2 cellular contexts compared by ENCODE assay signal in genomic region chr12:6354539-6355393, GRCh38.
TF ChIP-seq lines count a peak whose summit lies in the region.

No MANE protein-coding gene starts in this region.

TF ChIP-seq in GM23338, 12 proteins besides CTCF, POLR2A, EP300 and RAD21:
- no peak for TF ChIP-seq ZNF331 (CRISPR knock-in tag; IDR thresholded peaks at IDR 0.05; ENCODE audit: low read depth)
- TF ChIP-seq REST (IDR thresholded peaks at IDR 0.05; ENCODE audit: unreplicated experiment), result no peak
- TF ChIP-seq ZNF114 (CRISPR knock-in tag; IDR thresholded peaks at IDR 0.05), result no peak
- TF ChIP-seq NANOG (IDR thresholded peaks at IDR 0.05; ENCODE audit: borderline replicate concordance), result no peak
- no peak for TF ChIP-seq STAT1 (IDR thresholded peaks at IDR 0.05; ENCODE audit: unreplicated experiment)
- TF ChIP-seq JUNB (IDR thresholded peaks at IDR 0.05; ENCODE audit: unreplicated experiment), result no peak
- TF ChIP-seq EZH2phosphoT487 (IDR thresholded peaks at IDR 0.05; ENCODE audit: unreplicated experiment), result no peak
- TF ChIP-seq ZNF462 (CRISPR knock-in tag; IDR thresholded peaks at IDR 0.05), result no peak
- TF ChIP-seq, protein P1, sequence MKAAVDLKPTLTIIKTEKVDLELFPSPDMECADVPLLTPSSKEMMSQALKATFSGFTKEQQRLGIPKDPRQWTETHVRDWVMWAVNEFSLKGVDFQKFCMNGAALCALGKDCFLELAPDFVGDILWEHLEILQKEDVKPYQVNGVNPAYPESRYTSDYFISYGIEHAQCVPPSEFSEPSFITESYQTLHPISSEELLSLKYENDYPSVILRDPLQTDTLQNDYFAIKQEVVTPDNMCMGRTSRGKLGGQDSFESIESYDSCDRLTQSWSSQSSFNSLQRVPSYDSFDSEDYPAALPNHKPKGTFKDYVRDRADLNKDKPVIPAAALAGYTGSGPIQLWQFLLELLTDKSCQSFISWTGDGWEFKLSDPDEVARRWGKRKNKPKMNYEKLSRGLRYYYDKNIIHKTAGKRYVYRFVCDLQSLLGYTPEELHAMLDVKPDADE (IDR thresholded peaks at IDR 0.05), result no peak
- no peak for TF ChIP-seq POLR2AphosphoS5 (IDR thresholded peaks at IDR 0.05; ENCODE audit: low read depth)
- TF ChIP-seq CREB1 (CRISPR knock-in tag; IDR thresholded peaks at IDR 0.05; ENCODE audit: low read depth), result no peak
- no peak for TF ChIP-seq EZH2 (IDR thresholded peaks at IDR 0.05; ENCODE audit: low read depth, unreplicated experiment)

TF ChIP-seq in H1, 55 proteins besides CTCF, POLR2A, EP300 and RAD21:
- TF ChIP-seq, protein P2, sequence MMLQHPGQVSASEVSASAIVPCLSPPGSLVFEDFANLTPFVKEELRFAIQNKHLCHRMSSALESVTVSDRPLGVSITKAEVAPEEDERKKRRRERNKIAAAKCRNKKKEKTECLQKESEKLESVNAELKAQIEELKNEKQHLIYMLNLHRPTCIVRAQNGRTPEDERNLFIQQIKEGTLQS (IDR thresholded peaks at IDR 0.05; ENCODE audit: insufficient read depth, low read depth, low read length), result no peak
- TF ChIP-seq ZNF274 (IDR thresholded peaks at IDR 0.05; ENCODE audit: borderline replicate concordance, extremely low read depth, low read length) (no peak), NANOG (IDR thresholded peaks at IDR 0.05; ENCODE audit: insufficient read depth, low read depth, low read length, poor library complexity, severe bottlenecking) (no peak), RXRA (IDR thresholded peaks at IDR 0.05; ENCODE audit: insufficient read depth, low read depth, low read length) (no peak), CREB1 (IDR thresholded peaks at IDR 0.05) (no peak), KDM1A (IDR thresholded peaks at IDR 0.05; ENCODE audit: borderline replicate concordance, low read length) (no peak), SP2 (IDR thresholded peaks at IDR 0.05; ENCODE audit: low read length) (no peak), SIX5 (IDR thresholded peaks at IDR 0.05; ENCODE audit: low read depth, low read length) (no peak), TCF12 (IDR thresholded peaks at IDR 0.05; ENCODE audit: low read depth, low read length) (no peak), SP4 (IDR thresholded peaks at IDR 0.05; ENCODE audit: low read length) (no peak), KDM4A (IDR thresholded peaks at IDR 0.05; ENCODE audit: low read depth, low read length, severe bottlenecking) (no peak), EZH2 (IDR thresholded peaks at IDR 0.05; ENCODE audit: low read depth, low read length, severe bottlenecking) (no peak), CBX8 (IDR thresholded peaks at IDR 0.05; ENCODE audit: borderline replicate concordance, low read depth, low read length) (no peak), KDM5A (IDR thresholded peaks at IDR 0.05; ENCODE audit: low read length) (no peak), CBX5 (IDR thresholded peaks at IDR 0.05; ENCODE audit: low read depth, low read length) (no peak), SUZ12 (IDR thresholded peaks at IDR 0.05; ENCODE audit: low read length) (no peak), SP1 (IDR thresholded peaks at IDR 0.05; ENCODE audit: low read depth, low read length) (no peak), POLR2AphosphoS5 (IDR thresholded peaks at IDR 0.05; ENCODE audit: low read depth, low read length) (no peak)
- TF ChIP-seq, protein P3, sequence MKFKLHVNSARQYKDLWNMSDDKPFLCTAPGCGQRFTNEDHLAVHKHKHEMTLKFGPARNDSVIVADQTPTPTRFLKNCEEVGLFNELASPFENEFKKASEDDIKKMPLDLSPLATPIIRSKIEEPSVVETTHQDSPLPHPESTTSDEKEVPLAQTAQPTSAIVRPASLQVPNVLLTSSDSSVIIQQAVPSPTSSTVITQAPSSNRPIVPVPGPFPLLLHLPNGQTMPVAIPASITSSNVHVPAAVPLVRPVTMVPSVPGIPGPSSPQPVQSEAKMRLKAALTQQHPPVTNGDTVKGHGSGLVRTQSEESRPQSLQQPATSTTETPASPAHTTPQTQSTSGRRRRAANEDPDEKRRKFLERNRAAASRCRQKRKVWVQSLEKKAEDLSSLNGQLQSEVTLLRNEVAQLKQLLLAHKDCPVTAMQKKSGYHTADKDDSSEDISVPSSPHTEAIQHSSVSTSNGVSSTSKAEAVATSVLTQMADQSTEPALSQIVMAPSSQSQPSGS (IDR thresholded peaks at IDR 0.05; ENCODE audit: low read length), result no peak
- TF ChIP-seq, protein P4, sequence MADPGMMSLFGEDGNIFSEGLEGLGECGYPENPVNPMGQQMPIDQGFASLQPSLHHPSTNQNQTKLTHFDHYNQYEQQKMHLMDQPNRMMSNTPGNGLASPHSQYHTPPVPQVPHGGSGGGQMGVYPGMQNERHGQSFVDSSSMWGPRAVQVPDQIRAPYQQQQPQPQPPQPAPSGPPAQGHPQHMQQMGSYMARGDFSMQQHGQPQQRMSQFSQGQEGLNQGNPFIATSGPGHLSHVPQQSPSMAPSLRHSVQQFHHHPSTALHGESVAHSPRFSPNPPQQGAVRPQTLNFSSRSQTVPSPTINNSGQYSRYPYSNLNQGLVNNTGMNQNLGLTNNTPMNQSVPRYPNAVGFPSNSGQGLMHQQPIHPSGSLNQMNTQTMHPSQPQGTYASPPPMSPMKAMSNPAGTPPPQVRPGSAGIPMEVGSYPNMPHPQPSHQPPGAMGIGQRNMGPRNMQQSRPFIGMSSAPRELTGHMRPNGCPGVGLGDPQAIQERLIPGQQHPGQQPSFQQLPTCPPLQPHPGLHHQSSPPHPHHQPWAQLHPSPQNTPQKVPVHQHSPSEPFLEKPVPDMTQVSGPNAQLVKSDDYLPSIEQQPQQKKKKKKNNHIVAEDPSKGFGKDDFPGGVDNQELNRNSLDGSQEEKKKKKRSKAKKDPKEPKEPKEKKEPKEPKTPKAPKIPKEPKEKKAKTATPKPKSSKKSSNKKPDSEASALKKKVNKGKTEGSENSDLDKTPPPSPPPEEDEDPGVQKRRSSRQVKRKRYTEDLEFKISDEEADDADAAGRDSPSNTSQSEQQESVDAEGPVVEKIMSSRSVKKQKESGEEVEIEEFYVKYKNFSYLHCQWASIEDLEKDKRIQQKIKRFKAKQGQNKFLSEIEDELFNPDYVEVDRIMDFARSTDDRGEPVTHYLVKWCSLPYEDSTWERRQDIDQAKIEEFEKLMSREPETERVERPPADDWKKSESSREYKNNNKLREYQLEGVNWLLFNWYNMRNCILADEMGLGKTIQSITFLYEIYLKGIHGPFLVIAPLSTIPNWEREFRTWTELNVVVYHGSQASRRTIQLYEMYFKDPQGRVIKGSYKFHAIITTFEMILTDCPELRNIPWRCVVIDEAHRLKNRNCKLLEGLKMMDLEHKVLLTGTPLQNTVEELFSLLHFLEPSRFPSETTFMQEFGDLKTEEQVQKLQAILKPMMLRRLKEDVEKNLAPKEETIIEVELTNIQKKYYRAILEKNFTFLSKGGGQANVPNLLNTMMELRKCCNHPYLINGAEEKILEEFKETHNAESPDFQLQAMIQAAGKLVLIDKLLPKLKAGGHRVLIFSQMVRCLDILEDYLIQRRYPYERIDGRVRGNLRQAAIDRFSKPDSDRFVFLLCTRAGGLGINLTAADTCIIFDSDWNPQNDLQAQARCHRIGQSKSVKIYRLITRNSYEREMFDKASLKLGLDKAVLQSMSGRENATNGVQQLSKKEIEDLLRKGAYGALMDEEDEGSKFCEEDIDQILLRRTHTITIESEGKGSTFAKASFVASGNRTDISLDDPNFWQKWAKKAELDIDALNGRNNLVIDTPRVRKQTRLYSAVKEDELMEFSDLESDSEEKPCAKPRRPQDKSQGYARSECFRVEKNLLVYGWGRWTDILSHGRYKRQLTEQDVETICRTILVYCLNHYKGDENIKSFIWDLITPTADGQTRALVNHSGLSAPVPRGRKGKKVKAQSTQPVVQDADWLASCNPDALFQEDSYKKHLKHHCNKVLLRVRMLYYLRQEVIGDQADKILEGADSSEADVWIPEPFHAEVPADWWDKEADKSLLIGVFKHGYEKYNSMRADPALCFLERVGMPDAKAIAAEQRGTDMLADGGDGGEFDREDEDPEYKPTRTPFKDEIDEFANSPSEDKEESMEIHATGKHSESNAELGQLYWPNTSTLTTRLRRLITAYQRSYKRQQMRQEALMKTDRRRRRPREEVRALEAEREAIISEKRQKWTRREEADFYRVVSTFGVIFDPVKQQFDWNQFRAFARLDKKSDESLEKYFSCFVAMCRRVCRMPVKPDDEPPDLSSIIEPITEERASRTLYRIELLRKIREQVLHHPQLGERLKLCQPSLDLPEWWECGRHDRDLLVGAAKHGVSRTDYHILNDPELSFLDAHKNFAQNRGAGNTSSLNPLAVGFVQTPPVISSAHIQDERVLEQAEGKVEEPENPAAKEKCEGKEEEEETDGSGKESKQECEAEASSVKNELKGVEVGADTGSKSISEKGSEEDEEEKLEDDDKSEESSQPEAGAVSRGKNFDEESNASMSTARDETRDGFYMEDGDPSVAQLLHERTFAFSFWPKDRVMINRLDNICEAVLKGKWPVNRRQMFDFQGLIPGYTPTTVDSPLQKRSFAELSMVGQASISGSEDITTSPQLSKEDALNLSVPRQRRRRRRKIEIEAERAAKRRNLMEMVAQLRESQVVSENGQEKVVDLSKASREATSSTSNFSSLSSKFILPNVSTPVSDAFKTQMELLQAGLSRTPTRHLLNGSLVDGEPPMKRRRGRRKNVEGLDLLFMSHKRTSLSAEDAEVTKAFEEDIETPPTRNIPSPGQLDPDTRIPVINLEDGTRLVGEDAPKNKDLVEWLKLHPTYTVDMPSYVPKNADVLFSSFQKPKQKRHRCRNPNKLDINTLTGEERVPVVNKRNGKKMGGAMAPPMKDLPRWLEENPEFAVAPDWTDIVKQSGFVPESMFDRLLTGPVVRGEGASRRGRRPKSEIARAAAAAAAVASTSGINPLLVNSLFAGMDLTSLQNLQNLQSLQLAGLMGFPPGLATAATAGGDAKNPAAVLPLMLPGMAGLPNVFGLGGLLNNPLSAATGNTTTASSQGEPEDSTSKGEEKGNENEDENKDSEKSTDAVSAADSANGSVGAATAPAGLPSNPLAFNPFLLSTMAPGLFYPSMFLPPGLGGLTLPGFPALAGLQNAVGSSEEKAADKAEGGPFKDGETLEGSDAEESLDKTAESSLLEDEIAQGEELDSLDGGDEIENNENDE (IDR thresholded peaks at IDR 0.05; ENCODE audit: insufficient replicate concordance, low read length), result no peak
